Comparison of ENCODE assay signal across 16 cellular contexts in genomic region chr16:70704586-70704985, GRCh38. TPM values are rescaled to one million over a fixed set of nuclear protein-coding genes. Genes with fewer than 3 reads are reported as not detected.
DNase-seq lines count a peak whose midpoint lies in the region; ATAC-seq and TF ChIP-seq lines count a peak whose summit lies in the region.
"Had no signal": no experiment of that assay in that cellular context is flagged by ENCODE, and none has a peak within 500 bp of the region (broad histone marks: within the 10 kb centered on the region; RNA-seq: fewer than 3 reads in every experiment).

No MANE protein-coding gene starts in this region.

- 75 to 82% (median 81%) methylated on average over 3 to 11 of the region's 11 CpGs for WGBS in stomach, 5 donors

- DNase-seq in ascending aorta (ENCODE audit: low spot score in 2 of 2) (no peak), myocyte (ENCODE audit: low read depth) (peak; percentile 65), stomach (no peak), DMS53 treated with DMSO at 0.1 percent for 48 hours (lab: John Stamatoyannopoulos, UW; ENCODE audit: unreplicated experiment) (no peak), EL (no peak), glomerular visceral epithelial cell (ENCODE audit: extremely low spot score) (no peak)
- no peak for DNase-seq in natural killer cell treated with Interleukin-12 subunit alpha and Interleukin-12 subunit beta and Interleukin-15 and Interleukin-18, amount 100 ng/mL, for 72 hours (ENCODE audit: low spot score)
- DNase-seq: activated naive CD4-positive, alpha-beta T cell treated with anti-CD3 and anti-CD28 coated beads, Interleukin-2, amount 10 ng/mL, durations not matched to agents 7 days and 5 days; central memory CD4-positive, alpha-beta T cell; GOT3; KG1; NCI-H1105; NCI-H2227 treated with DMSO at 0.1 percent for 48 hours; retina; stimulated activated naive CD4-positive, alpha-beta T cell had no signal

- POLR2A ChIA-PET in HEK293 (lab: Yijun Ruan, JAX), result no interaction called here

- H3K27me3 ChIP-seq in ascending aorta, result no peaks in the 10 kb centered on the region
- H3K27me3 ChIP-seq in stomach, result no peaks in the 10 kb centered on the region

- TF ChIP-seq CTCF in HEK293 (tag by site-specific recombination; IDR thresholded peaks at IDR 0.05) (no peak), ascending aorta (IDR thresholded peaks at IDR 0.05) (no peak), stomach (IDR thresholded peaks at IDR 0.05) (no peak)

- H3K27ac Mint-ChIP-seq in natural killer cell treated with Interleukin-12 subunit alpha and Interleukin-12 subunit beta and Interleukin-15 and Interleukin-18, amount 100 ng/mL, for 72 hours, result no peak overlapping the region
- H3K27ac Mint-ChIP-seq: activated naive CD4-positive, alpha-beta T cell treated with anti-CD3 and anti-CD28 coated beads, Interleukin-2, amount 10 ng/mL, durations not matched to agents 7 days and 5 days had no signal

- intact Hi-C loops in ascending aorta (cut with DNase I) (loop anchor here (5.0 kb wide), 1 partner anchor 33 kb away; no protein-coding TSS in a partner anchor), stomach (cut with DNase I; ENCODE audit: low total_unique reads) (no loop called here)

- no peak for ATAC-seq in natural killer cell treated with Interleukin-12 subunit alpha and Interleukin-12 subunit beta and Interleukin-15 and Interleukin-18, amount 100 ng/mL, for 72 hours

- no peaks in the 10 kb centered on the region for H3K27me3 Mint-ChIP-seq in natural killer cell treated with Interleukin-12 subunit alpha and Interleukin-12 subunit beta and Interleukin-15 and Interleukin-18, amount 100 ng/mL, for 72 hours
- H3K27me3 Mint-ChIP-seq: activated naive CD4-positive, alpha-beta T cell treated with anti-CD3 and anti-CD28 coated beads, Interleukin-2, amount 10 ng/mL, durations not matched to agents 7 days and 5 days had no signal

- no peak for TF ChIP-seq EP300 in stomach (IDR thresholded peaks at IDR 0.05)

- no peaks in the 10 kb centered on the region for H3K4me1 ChIP-seq in HEK293 (ENCODE audit: control insufficient read depth, insufficient read depth, low read length)
- peaks cover 32 to 68% of the 10 kb centered on the region in 2 donors for H3K4me1 ChIP-seq in ascending aorta
- peaks cover 8 to 92% (median 69%) of the 10 kb centered on the region in 4 donors for H3K4me1 ChIP-seq in stomach

- H3K9me3 ChIP-seq in HEK293 (ENCODE audit: control insufficient read depth, insufficient read depth, low read depth, low read length) (no peaks in the 10 kb centered on the region), ascending aorta (no peaks in the 10 kb centered on the region), stomach (no peaks in the 10 kb centered on the region)

- no peaks in the 10 kb centered on the region for H3K36me3 ChIP-seq in HEK293 (ENCODE audit: control insufficient read depth in 2 of 2, insufficient read depth in 1 of 2, low read length in 2 of 2)
- no peaks in the 10 kb centered on the region for H3K36me3 ChIP-seq in ascending aorta
- H3K36me3 ChIP-seq in stomach, result peaks cover 0 to 12% (median 5%) of the 10 kb centered on the region in 4 donors

- H3K27ac ChIP-seq in HEK293 (ENCODE audit: extremely low read depth, low read depth, low read length) (no peak overlapping the region), ascending aorta (peak overlapping the region; percentile 91 to 96), stomach (peak overlapping the region in 4 of 5 donors; percentile 73 to 95 (median 82))

- peaks cover 0 to 7% of the 10 kb centered on the region in 2 donors for H3K4me1 Mint-ChIP-seq in natural killer cell treated with Interleukin-12 subunit alpha and Interleukin-12 subunit beta and Interleukin-15 and Interleukin-18, amount 100 ng/mL, for 72 hours (ENCODE audit: low read depth in 2 of 2)
- H3K4me1 Mint-ChIP-seq: activated naive CD4-positive, alpha-beta T cell treated with anti-CD3 and anti-CD28 coated beads, Interleukin-2, amount 10 ng/mL, durations not matched to agents 7 days and 5 days had no signal

- no peaks in the 10 kb centered on the region for H3K36me3 Mint-ChIP-seq in natural killer cell treated with Interleukin-12 subunit alpha and Interleukin-12 subunit beta and Interleukin-15 and Interleukin-18, amount 100 ng/mL, for 72 hours

- CTCF ChIA-PET in HEK293 (lab: Yijun Ruan, JAX), result no interaction called here

- H3K9me3 Mint-ChIP-seq in natural killer cell treated with Interleukin-12 subunit alpha and Interleukin-12 subunit beta and Interleukin-15 and Interleukin-18, amount 100 ng/mL, for 72 hours, result no peaks in the 10 kb centered on the region
- H3K9me3 Mint-ChIP-seq: activated naive CD4-positive, alpha-beta T cell treated with anti-CD3 and anti-CD28 coated beads, Interleukin-2, amount 10 ng/mL, durations not matched to agents 7 days and 5 days had no signal

- no peak overlapping the region for H3K4me3 Mint-ChIP-seq in natural killer cell treated with Interleukin-12 subunit alpha and Interleukin-12 subunit beta and Interleukin-15 and Interleukin-18, amount 100 ng/mL, for 72 hours
- H3K4me3 Mint-ChIP-seq: activated naive CD4-positive, alpha-beta T cell treated with anti-CD3 and anti-CD28 coated beads, Interleukin-2, amount 10 ng/mL, durations not matched to agents 7 days and 5 days had no signal

- TF ChIP-seq POLR2A in stomach (IDR thresholded peaks at IDR 0.05), result no peak

- H3K4me3 ChIP-seq in HEK293 (ENCODE audit: low read depth, low read length), result no peak overlapping the region
- H3K4me3 ChIP-seq in ascending aorta, result no peak overlapping the region
- H3K4me3 ChIP-seq in stomach, result no peak overlapping the region

TF ChIP-seq in HEK293, 187 proteins besides CTCF, POLR2A, EP300 and RAD21 (continues in another document):
- TF ChIP-seq, protein P1, sequence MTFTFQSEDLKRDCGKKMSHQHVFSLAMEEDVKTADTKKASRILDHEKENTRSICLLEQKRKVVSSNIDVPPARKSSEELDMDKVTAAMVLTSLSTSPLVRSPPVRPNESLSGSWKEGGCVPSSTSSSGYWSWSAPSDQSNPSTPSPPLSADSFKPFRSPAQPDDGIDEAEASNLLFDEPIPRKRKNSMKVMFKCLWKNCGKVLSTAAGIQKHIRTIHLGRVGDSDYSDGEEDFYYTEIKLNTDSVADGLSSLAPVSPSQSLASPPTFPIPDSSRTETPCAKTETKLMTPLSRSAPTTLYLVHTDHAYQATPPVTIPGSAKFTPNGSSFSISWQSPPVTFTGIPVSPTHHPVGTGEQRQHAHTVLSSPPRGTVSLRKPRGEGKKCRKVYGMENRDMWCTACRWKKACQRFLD (tag by site-specific recombination; IDR thresholded peaks at IDR 0.05), result no peak
- no peak for TF ChIP-seq ZNF10 (tag by site-specific recombination; IDR thresholded peaks at IDR 0.05)
- no peak for TF ChIP-seq ZNF184 (tag by site-specific recombination; IDR thresholded peaks at IDR 0.05)
- TF ChIP-seq ZNF175 (tag by site-specific recombination; IDR thresholded peaks at IDR 0.05), result no peak
- peak; percentile 12; the same call in 1 of the 2 replicates for TF ChIP-seq ZIC2 (tag by site-specific recombination; IDR thresholded peaks at IDR 0.05)
- no peak for TF ChIP-seq ZFP3 (tag by site-specific recombination; IDR thresholded peaks at IDR 0.05; ENCODE audit: low read depth)
- no peak for TF ChIP-seq ZNF785 (tag by site-specific recombination; IDR thresholded peaks at IDR 0.05)
- no peak for TF ChIP-seq ZNF561 (tag by site-specific recombination; IDR thresholded peaks at IDR 0.05; ENCODE audit: borderline replicate concordance)
- TF ChIP-seq, protein P2, sequence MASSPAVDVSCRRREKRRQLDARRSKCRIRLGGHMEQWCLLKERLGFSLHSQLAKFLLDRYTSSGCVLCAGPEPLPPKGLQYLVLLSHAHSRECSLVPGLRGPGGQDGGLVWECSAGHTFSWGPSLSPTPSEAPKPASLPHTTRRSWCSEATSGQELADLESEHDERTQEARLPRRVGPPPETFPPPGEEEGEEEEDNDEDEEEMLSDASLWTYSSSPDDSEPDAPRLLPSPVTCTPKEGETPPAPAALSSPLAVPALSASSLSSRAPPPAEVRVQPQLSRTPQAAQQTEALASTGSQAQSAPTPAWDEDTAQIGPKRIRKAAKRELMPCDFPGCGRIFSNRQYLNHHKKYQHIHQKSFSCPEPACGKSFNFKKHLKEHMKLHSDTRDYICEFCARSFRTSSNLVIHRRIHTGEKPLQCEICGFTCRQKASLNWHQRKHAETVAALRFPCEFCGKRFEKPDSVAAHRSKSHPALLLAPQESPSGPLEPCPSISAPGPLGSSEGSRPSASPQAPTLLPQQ (tag by site-specific recombination; IDR thresholded peaks at IDR 0.05), result no peak
- no peak for TF ChIP-seq ZSCAN23 (tag by site-specific recombination; IDR thresholded peaks at IDR 0.05)
- TF ChIP-seq ZSCAN16 (tag by site-specific recombination; IDR thresholded peaks at IDR 0.05), result no peak
- TF ChIP-seq ZNF473 (tag by site-specific recombination; IDR thresholded peaks at IDR 0.05), result no peak
- TF ChIP-seq ELK4 (IDR thresholded peaks at IDR 0.05; ENCODE audit: borderline replicate concordance, low read depth, low read length), result no peak
- TF ChIP-seq ZNF501 (tag by site-specific recombination; IDR thresholded peaks at IDR 0.05), result no peak

RNA-seq across cellular contexts. Expression of gene MTSS2, which starts 18.7 kb away (rescaled TPM):
- total RNA-seq in ascending aorta (98.6 TPM), myocyte (170 and 234 TPM in 2 replicates), stomach (10 to 100 TPM in 4 of 5 donors, 1 to 10 TPM in 1; 5.8 to 50.7 (median 17.4) TPM)
- 626 TPM for polyA plus RNA-seq in myocyte (2012)
- 10 to 100 TPM; 19.7 to 42.2 (median 33.0) TPM for polyA plus RNA-seq in stomach
- 1 to 10 TPM in 1 of 2 donors, under 1 TPM in 1; 0.70 to 1.5 TPM for total RNA-seq in natural killer cell treated with Interleukin-12 subunit alpha and Interleukin-12 subunit beta and Interleukin-15 and Interleukin-18, amount 100 ng/mL, for 72 hours

RNA-seq across cellular contexts. Expression of gene IL34, which starts 58.2 kb away (rescaled TPM):
- total RNA-seq in ascending aorta (116 TPM), myocyte (20.0 and 67.8 TPM in 2 replicates), stomach (1 to 10 TPM in 1 of 5 donors, under 1 TPM in 2, not detected in 2; 0.45 to 2.0 (median 0.87) TPM)
- polyA plus RNA-seq in myocyte (2012), result 25.0 TPM
- polyA plus RNA-seq in stomach, result 1 to 10 TPM; 1.5 to 5.9 (median 2.1) TPM
- total RNA-seq in natural killer cell treated with Interleukin-12 subunit alpha and Interleukin-12 subunit beta and Interleukin-15 and Interleukin-18, amount 100 ng/mL, for 72 hours, result 1 to 10 TPM in 1 of 2 donors, not detected in 1; 1.2 TPM
